Comparison of ENCODE assay signal across 7 cellular contexts in the genomic region with DNA sequence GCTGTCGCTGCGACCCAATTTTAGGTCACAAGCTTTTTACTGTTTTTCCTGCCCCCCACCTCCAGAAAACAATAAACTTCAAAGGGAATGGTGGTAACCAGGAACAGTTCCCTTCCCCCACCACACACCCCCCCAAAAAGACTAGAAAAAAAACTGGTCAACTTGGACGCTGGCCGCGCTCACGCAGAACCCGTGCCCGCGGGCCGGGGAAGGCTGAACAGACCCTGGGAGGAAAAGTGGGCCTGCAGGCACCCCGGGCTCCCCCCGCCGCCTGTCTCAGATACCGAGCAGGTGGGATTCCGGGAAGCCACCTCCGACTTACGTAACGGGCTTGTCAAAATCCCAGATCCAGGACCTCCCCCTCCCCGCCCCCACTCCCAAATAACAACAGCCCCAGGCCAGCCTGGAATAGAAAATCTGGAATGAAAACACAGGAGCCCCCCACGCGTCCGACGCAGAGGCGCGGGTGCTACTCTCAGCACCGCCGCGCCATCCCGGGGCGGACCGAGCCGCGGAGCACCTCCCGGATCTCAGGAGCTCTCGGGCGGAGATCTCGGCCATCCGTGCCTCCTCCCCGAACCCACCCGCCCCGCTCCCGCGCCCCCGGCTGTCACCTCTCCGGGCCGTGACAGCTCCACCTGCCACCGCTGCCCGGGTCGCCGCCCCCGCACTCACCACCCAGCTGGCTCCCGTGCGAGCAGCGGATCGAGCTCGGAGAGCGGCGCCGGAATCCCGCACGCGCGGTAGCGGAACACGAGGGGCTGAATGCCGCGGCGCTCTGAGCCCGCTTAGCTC. TPM values are rescaled to one million over a fixed set of nuclear protein-coding genes. Genes with fewer than 3 reads are reported as not detected.
DNase-seq lines count a peak whose midpoint lies in the region; ATAC-seq and TF ChIP-seq lines count a peak whose summit lies in the region.

No MANE protein-coding gene starts in this region.

- H3K4me3 ChIP-seq in skeletal muscle satellite cell (ENCODE audit: low read length): peak overlapping the region; percentile 80

- H3K9me3 Mint-ChIP-seq in brain: no peaks in the 10 kb centered on the region

- peaks cover 23% of the 10 kb centered on the region for H3K4me1 ChIP-seq in skeletal muscle satellite cell (ENCODE audit: control insufficient read depth, insufficient read depth, low read length)

- H3K9ac ChIP-seq in skeletal muscle satellite cell (ENCODE audit: low read depth, low read length): peak overlapping the region; percentile 83

- peak overlapping the region; percentile 89 for H3K4me2 ChIP-seq in skeletal muscle satellite cell (ENCODE audit: low read length)

- peaks cover 31% of the 10 kb centered on the region for H3K4me1 Mint-ChIP-seq in T-helper 17 cell
- H3K4me1 Mint-ChIP-seq in brain: peaks cover 54% of the 10 kb centered on the region

- peak overlapping the region; percentile 93 for H3K4me3 Mint-ChIP-seq in T-helper 17 cell
- H3K4me3 Mint-ChIP-seq in brain: peak overlapping the region; percentile 89 to 96 (median 94)

- H3K9me3 ChIP-seq in T-helper 17 cell (ENCODE audit: control insufficient read depth, low read length, poor library complexity, severe bottlenecking) (no peaks in the 10 kb centered on the region), skeletal muscle satellite cell (replicated peaks; ENCODE audit: low read length) (no peaks in the 10 kb centered on the region)

- DNase-seq in HuH-7.5 (ENCODE audit: low spot score): peak; percentile 55
- DNase-seq in T-helper 17 cell: peak; percentile 19 to 53 (median 48)
- DNase-seq in iPS-NIHi11 (ENCODE audit: low spot score): peak; percentile 59
- no peak for DNase-seq in NAMALWA (ENCODE audit: low spot score)

- H3K27ac Mint-ChIP-seq in T-helper 17 cell (peak overlapping the region; percentile 99), brain (peak overlapping the region; percentile 78 to 98 (median 84))

- no peaks in the 10 kb centered on the region for H3K36me3 ChIP-seq in skeletal muscle satellite cell (ENCODE audit: insufficient read depth, low read length)

- peak; percentile 1 for ATAC-seq in GM18907 (IDR thresholded peaks at IDR 0.05; ENCODE audit: unreplicated experiment)
- ATAC-seq in T-helper 17 cell: no peak

- no peaks in the 10 kb centered on the region for H3K27me3 ChIP-seq in skeletal muscle satellite cell (ENCODE audit: control insufficient read depth, insufficient read depth, low read length)

- H3K27me3 Mint-ChIP-seq in T-helper 17 cell (no peaks in the 10 kb centered on the region), brain (peaks cover 7% of the 10 kb centered on the region)

- TF ChIP-seq CTCF in brain (conservative IDR thresholded peaks at IDR 0.05): no peak

- H3K36me3 Mint-ChIP-seq in T-helper 17 cell (ENCODE audit: low read depth) (no peaks in the 10 kb centered on the region), brain (no peaks in the 10 kb centered on the region)

RNA-seq across cellular contexts. Expression of a gene that starts 0.6 kb away (rescaled TPM):
- 10 to 100 TPM; 63.5 to 71.7 TPM for total RNA-seq in T-helper 17 cell
- polyA plus RNA-seq in brain (ENCODE audit: insufficient read depth, low read depth, low replicate concordance): 7.9 TPM
- total RNA-seq in skeletal muscle satellite cell (2012; rRNA removed): 15.5 and 19.3 TPM in 2 replicates
